ENCODE assay signal across 25 cellular contexts in genomic region chr1:78570539-78570938, GRCh38. TPM values are rescaled to one million over a fixed set of nuclear protein-coding genes. Genes with fewer than 3 reads are reported as not detected.
DNase-seq lines count a peak whose midpoint lies in the region; ATAC-seq, FAIRE-seq and TF ChIP-seq lines count a peak whose summit lies in the region.
"Had no signal": no experiment of that assay in that cellular context is flagged by ENCODE, and none has a peak within 500 bp of the region (broad histone marks: within the 10 kb centered on the region; RNA-seq: fewer than 3 reads in every experiment).

No MANE protein-coding gene starts in this region.

- TF ChIP-seq POLR2A in GM12878 (IDR thresholded peaks at IDR 0.05; ENCODE audit: low read depth, low read length): no peak

- no peak overlapping the region for H2AFZ ChIP-seq in GM12878 (ENCODE audit: control insufficient read depth, low read depth, low read length)

- in situ Hi-C loops in GM12878 (cut with MboI): no loop called here

- no peak overlapping the region for H4K5ac ChIP-seq in mesendoderm (ENCODE audit: low read length)

- H3K4me2 ChIP-seq in GM12878 (ENCODE audit: control insufficient read depth, insufficient read depth) (no peak overlapping the region), mesendoderm (ENCODE audit: low read length) (no peak overlapping the region)

- H3K18ac ChIP-seq in mesendoderm (ENCODE audit: low read length): no peak overlapping the region

- H3K4me3 ChIP-seq in GM12878: no peak overlapping the region
- H3K4me3 ChIP-seq in mesendoderm (ENCODE audit: low read length): no peak overlapping the region
- H3K4me3 ChIP-seq: SK-N-MC had no signal

- H3K9ac ChIP-seq in GM12878 (ENCODE audit: control insufficient read depth, insufficient read depth, low read length) (no peak overlapping the region), mesendoderm (ENCODE audit: low read length) (no peak overlapping the region)

- no peaks in the 10 kb centered on the region for H4K20me1 ChIP-seq in GM12878 (ENCODE audit: control insufficient read depth, insufficient read depth)

- H3K79me1 ChIP-seq in mesendoderm (ENCODE audit: low read length): no peaks in the 10 kb centered on the region

- POLR2A ChIA-PET in GM12878 (lab: Charles Lee): no interaction called here

- no peak for FAIRE-seq in GM12878 (lab: Jason Lieb, UNC)
- FAIRE-seq: G401.6, GM12892 had no signal

- WGBS in GM12878 (ENCODE audit: insufficient coverage, insufficient replicate concordance, low lambda C conversion rate, missing lambda C conversion rate): 65% methylated on average over 2 of the region's 2 CpGs
- no CpG with 5 or more reads among the region's 2 CpGs for WGBS in mesendoderm (ENCODE audit: extremely low coverage, insufficient coverage, low lambda C conversion rate)

- H3K27ac ChIP-seq in GM12878 (ENCODE audit: control insufficient read depth, insufficient read depth) (no peak overlapping the region), mesendoderm (ENCODE audit: low read depth, low read length) (no peak overlapping the region)
- H3K27ac ChIP-seq: SK-N-MC had no signal

- H2AK5ac ChIP-seq in mesendoderm (ENCODE audit: low read length): no peak overlapping the region

- no peak overlapping the region for H3K4ac ChIP-seq in mesendoderm (ENCODE audit: low read depth, low read length)

- intact Hi-C loops in GM12878 (cut with micrococcal nuclease; ENCODE audit: unreplicated experiment): no loop called here

- SMC1A ChIA-PET in GM12878 (lab: Charles Lee; ENCODE audit: uncharacterized antibody, unreplicated experiment): no interaction called here

- H4K8ac ChIP-seq in mesendoderm (ENCODE audit: low read depth, low read length): no peak overlapping the region

- ATAC-seq in GM12878 (peak; percentile 67), HG02970 (IDR thresholded peaks at IDR 0.05; ENCODE audit: low FRiP score, unreplicated experiment) (no peak), HG03135 (IDR thresholded peaks at IDR 0.05; ENCODE audit: unreplicated experiment) (no peak)
- ATAC-seq: esophagus mucosa; naive thymus-derived CD4-positive, alpha-beta T cell; Panc1; right cardiac atrium had no signal

- DNase-seq in NAMALWA (ENCODE audit: low spot score) (peak; percentile 23), GM12878 (ENCODE audit: low read depth, low spot score) (no peak), mesendoderm (peak; percentile 28), NCI-H774 (lab: John Stamatoyannopoulos, UW) (no peak), AML-193 (lab: John Stamatoyannopoulos, UW) (no peak)
- DNase-seq: activated CD4-positive, alpha-beta memory T cell treated with anti-CD3 and anti-CD28 coated beads, Interleukin-2, amount 10 ng/mL, durations not matched to agents 7 days and 5 days; activated CD4-positive, CD25-positive, alpha-beta regulatory T cell; activated naive CD4-positive, alpha-beta T cell; activated T-cell treated with anti-CD3 and anti-CD28 coated beads, Interleukin-2, amount 50 U/mL, for 24 hours; caudate nucleus; naive thymus-derived CD4-positive, alpha-beta T cell; NCI-H1417; NCI-H2171 treated with DMSO at 0.1 percent for 48 hours; NCI-H69; right cardiac atrium; stimulated activated CD8-positive, alpha-beta memory T cell treated with anti-CD3 and anti-CD28 coated beads, Interleukin-4, amount 100 ng/mL, for 48 hours; substantia nigra had no signal

- H3K36me3 ChIP-seq in GM12878 (ENCODE audit: control insufficient read depth in 2 of 2, insufficient read depth in 2 of 2, low read length in 1 of 2) (no peaks in the 10 kb centered on the region), mesendoderm (ENCODE audit: control insufficient read depth, insufficient read depth, low read length) (no peaks in the 10 kb centered on the region)

- H3K27me3 ChIP-seq in GM12878 (replicated peaks in 1 of 2; ENCODE audit: control insufficient read depth in 2 of 2, insufficient read depth in 2 of 2, low read length in 1 of 2): no peaks in the 10 kb centered on the region
- H3K27me3 ChIP-seq in mesendoderm (ENCODE audit: insufficient read depth, low read length, poor library complexity): no peaks in the 10 kb centered on the region

- no TSS peak for BruUV-seq in GM12878 (replicated peaks; lab: Mats Ljungman, UMichigan)

- no peak overlapping the region for H2BK5ac ChIP-seq in mesendoderm (ENCODE audit: low read length)

- no peak for TF ChIP-seq EP300 in GM12878 (IDR thresholded peaks at IDR 0.05; ENCODE audit: borderline replicate concordance in 1 of 2, control insufficient read depth in 1 of 2, low read depth in 2 of 2, low read length in 2 of 2)

- H2BK15ac ChIP-seq in mesendoderm (replicated peaks; ENCODE audit: low read depth): no peak overlapping the region

- no peak overlapping the region for H3K23ac ChIP-seq in mesendoderm (ENCODE audit: low read length)

- no peaks in the 10 kb centered on the region for H3K9me3 ChIP-seq in GM12878 (replicated peaks; ENCODE audit: control insufficient read depth, insufficient read depth, low read length)

- H3K79me2 ChIP-seq in GM12878 (ENCODE audit: control insufficient read depth, insufficient read depth, low read length) (no peaks in the 10 kb centered on the region), mesendoderm (ENCODE audit: control insufficient read depth, insufficient read depth, low read length) (no peaks in the 10 kb centered on the region)

- no peak for TF ChIP-seq RAD21 in GM12878 (IDR thresholded peaks at IDR 0.05; ENCODE audit: insufficient read depth, low read depth, low read length)

- RAD21 ChIA-PET in GM12878 (lab: Charles Lee; ENCODE audit: unreplicated experiment): no interaction called here

- H3K56ac ChIP-seq in mesendoderm (ENCODE audit: low read length): no peak overlapping the region

- H3K4me1 ChIP-seq in GM12878 (ENCODE audit: control insufficient read depth, insufficient read depth, low read length): no peaks in the 10 kb centered on the region
- H3K4me1 ChIP-seq in mesendoderm (ENCODE audit: control insufficient read depth, low read depth, low read length): no peaks in the 10 kb centered on the region

- H2BK120ac ChIP-seq in mesendoderm (ENCODE audit: low read depth, low read length): no peak overlapping the region

- CTCF ChIA-PET in GM12878 (lab: Yijun Ruan, JAX): no interaction called here

- TF ChIP-seq CTCF in GM12873 (IDR thresholded peaks at IDR 0.05; ENCODE audit: insufficient read depth, low read depth, low read length, missing control alignments) (peak; percentile 11), GM12878 (IDR thresholded peaks at IDR 0.05 in 2 of 3, conservative IDR thresholded peaks at IDR 0.05 in 1 of 3; ENCODE audit: control insufficient read depth in 2 of 3, extremely low read depth in 1 of 3, insufficient read depth in 1 of 3, low read depth in 3 of 3, low read length in 3 of 3) (no peak)

TF ChIP-seq in GM12878, 131 proteins besides CTCF, POLR2A, EP300 and RAD21:
- TF ChIP-seq CREM (IDR thresholded peaks at IDR 0.05; ENCODE audit: low read depth): no peak
- TF ChIP-seq NBN (IDR thresholded peaks at IDR 0.05): no peak
- TF ChIP-seq CEBPB (IDR thresholded peaks at IDR 0.05; ENCODE audit: borderline replicate concordance in 1 of 2, low read depth in 2 of 2, low read length in 2 of 2): no peak
- TF ChIP-seq NFYA (IDR thresholded peaks at IDR 0.05; ENCODE audit: borderline replicate concordance, low read depth, low read length): no peak
- no peak for TF ChIP-seq JUND (IDR thresholded peaks at IDR 0.05; ENCODE audit: low read depth, low read length)
- no peak for TF ChIP-seq RCOR1 (conservative IDR thresholded peaks at IDR 0.05; ENCODE audit: low read depth, low read length)
- no peak for TF ChIP-seq HDAC2 (IDR thresholded peaks at IDR 0.05)
- no peak for TF ChIP-seq TARDBP (IDR thresholded peaks at IDR 0.05; ENCODE audit: borderline replicate concordance)
- TF ChIP-seq MYB (IDR thresholded peaks at IDR 0.05; ENCODE audit: borderline replicate concordance, low read depth, low read length): no peak
- TF ChIP-seq WRNIP1 (IDR thresholded peaks at IDR 0.05; ENCODE audit: borderline replicate concordance, low read depth, low read length): no peak
- TF ChIP-seq JUNB (IDR thresholded peaks at IDR 0.05): no peak
- no peak for TF ChIP-seq BRCA1 (IDR thresholded peaks at IDR 0.05; ENCODE audit: low read depth, low read length)
TF ChIP-seq in GM12878: peak in this region for 0.

RNA-seq across cellular contexts. Expression of gene IFI44L, which starts 49.7 kb away (rescaled TPM):
- 614 and 643 TPM in 2 replicates for total RNA-seq in GM12878 (2013; cell fraction: nucleolus; rRNA removed)
- total RNA-seq in GM12878 (2014; rRNA removed): 150 and 212 TPM in 2 replicates
- total RNA-seq in GM12878 (2014; rRNA removed; fragmentation: Illumina TruSeq; extraction: Trizol): 243 and 303 TPM in 2 replicates
- 187 and 193 TPM in 2 replicates for total RNA-seq in GM12878 (2021)
- 135 TPM for polyA plus RNA-seq in GM12878 (2011; ENCODE audit: low read depth)
- 371 and 634 TPM in 2 replicates for polyA plus RNA-seq in GM12878 (2011; rRNA removed)
- polyA plus RNA-seq in GM12878 (2011; cell fraction: cytosol; rRNA removed): 91.6 and 111 TPM in 2 replicates
- 333 and 408 TPM in 2 replicates for polyA plus RNA-seq in GM12878 (2011; cell fraction: nucleus; rRNA removed)
- 177 and 266 TPM in 2 replicates for polyA plus RNA-seq in GM12878 (2012)
- polyA plus RNA-seq in GM12878 (2014; fragmentation: Illumina TruSeq; extraction: Trizol): 199 and 309 TPM in 2 replicates
- polyA plus RNA-seq in GM12878 (2014; fragmentation: Nextera tagmentation; extraction: Ambion mirVana): 100 to 1,000 TPM; 124 to 158 TPM
- 143 and 224 TPM in 2 replicates for polyA plus RNA-seq in GM12878 (2014; rRNA removed)
- polyA plus RNA-seq in GM12878 (2016; fragmentation: Nextera tagmentation; extraction: Ambion mirVana): 10 to 100 TPM; 58.0 to 66.1 TPM
- polyA minus RNA-seq in GM12878 (2011; rRNA and poly(A)+ RNA removed): 175 and 241 TPM in 2 replicates
- 52.7 and 78.4 TPM in 2 replicates for polyA minus RNA-seq in GM12878 (2011; cell fraction: cytosol; rRNA and poly(A)+ RNA removed)
- polyA minus RNA-seq in GM12878 (2011; cell fraction: nucleus; rRNA and poly(A)+ RNA removed): 305 and 307 TPM in 2 replicates
- polyA plus RNA-seq in mesendoderm (2013, experiment 1 of 2): not detected
- polyA plus RNA-seq in mesendoderm (2013, experiment 2 of 2): not detected

Comparison
In these comparisons a context has a peak if more than half of its experiments do, and no peak if none do; other contexts are left out.
1. DNase-seq: peak in NAMALWA (single experiment) and mesendoderm (single experiment); none in GM12878 (single experiment), NCI-H774 (single experiment) and AML-193 (0 of 2).